In the genomic region with DNA sequence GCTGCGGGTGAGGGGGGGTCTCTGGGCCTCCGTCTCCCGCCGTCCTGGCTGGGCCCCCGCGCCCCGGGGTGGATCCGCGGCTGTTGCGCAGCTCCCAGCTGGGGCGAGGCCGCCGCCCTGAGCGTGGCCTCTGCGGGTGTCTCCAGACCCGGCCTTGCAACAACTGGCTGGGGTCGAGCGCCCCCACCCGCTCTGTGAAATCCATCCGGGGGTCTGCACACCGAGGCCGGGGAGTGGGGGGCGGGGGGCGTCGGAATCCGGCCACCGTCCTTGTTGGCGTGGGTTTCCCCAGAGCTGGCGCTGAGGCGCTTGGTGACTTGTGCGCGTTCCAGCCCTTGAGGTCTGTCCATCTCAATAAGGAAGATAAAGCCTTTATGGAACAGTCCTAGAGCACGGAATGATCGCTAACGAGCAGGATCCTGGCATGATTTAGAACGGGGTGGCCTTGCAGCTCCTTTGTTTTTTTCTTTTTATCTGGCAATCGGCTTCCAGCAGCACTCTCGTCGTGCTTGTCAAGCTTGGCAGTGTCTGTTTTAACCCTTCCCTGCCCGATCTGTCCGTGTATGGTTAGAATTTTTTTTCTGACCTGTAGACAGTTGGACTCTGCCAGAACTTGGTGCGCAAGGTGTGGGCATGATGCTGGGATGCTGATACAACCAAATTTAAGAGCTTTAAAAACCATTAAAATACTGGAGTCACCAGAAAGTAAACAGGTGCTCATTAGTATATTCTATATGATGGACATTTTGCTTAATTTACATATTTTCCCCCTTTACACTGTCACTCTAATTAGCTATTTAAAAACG, we compare ENCODE assay signal across 1 cellular context.
TF ChIP-seq lines count a peak whose summit lies in the region.

No MANE protein-coding gene starts in this region.

TF ChIP-seq in HepG2, 621 proteins besides CTCF, POLR2A, EP300 and RAD21 (continued from another document):
- no peak for TF ChIP-seq XRCC5 (optimal IDR thresholded peaks at IDR 0.05; ENCODE audit: low read length)
- TF ChIP-seq TARDBP (CRISPR knock-in tag; IDR thresholded peaks at IDR 0.05) = peak; percentile 42; the same call in 1 of the 2 replicates
